8 cellular contexts compared by ENCODE assay signal in genomic region chr3:155805802-155806618, GRCh38. TPM values are rescaled to one million over a fixed set of nuclear protein-coding genes. Genes with fewer than 3 reads are reported as not detected.
DNase-seq lines count a peak whose midpoint lies in the region; ATAC-seq lines count a peak whose summit lies in the region.

A gene with protein sequence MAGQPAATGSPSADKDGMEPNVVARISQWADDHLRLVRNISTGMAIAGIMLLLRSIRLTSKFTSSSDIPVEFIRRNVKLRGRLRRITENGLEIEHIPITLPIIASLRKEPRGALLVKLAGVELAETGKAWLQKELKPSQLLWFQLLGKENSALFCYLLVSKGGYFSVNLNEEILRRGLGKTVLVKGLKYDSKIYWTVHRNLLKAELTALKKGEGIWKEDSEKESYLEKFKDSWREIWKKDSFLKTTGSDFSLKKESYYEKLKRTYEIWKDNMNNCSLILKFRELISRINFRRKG (minus strand): TSS chr3:155806278. CDS start chr3:155806252, 26 bp downstream.

- H3K9me3 ChIP-seq in effector memory CD4-positive, alpha-beta T cell (ENCODE audit: control insufficient read depth, low read length) = no peaks in the 10 kb centered on the region

- ATAC-seq in HG03442 (IDR thresholded peaks at IDR 0.05; ENCODE audit: unreplicated experiment) = peak; percentile 92

- no peaks in the 10 kb centered on the region for H3K9me3 Mint-ChIP-seq in activated CD4-positive, alpha-beta memory T cell treated with anti-CD3 and anti-CD28 coated beads, Interleukin-2, amount 10 ng/mL, durations not matched to agents 7 days and 5 days

- no peak within 1 kb of the TSS for H2BK5ac ChIP-seq in mesendoderm (ENCODE audit: low read length)

- peak within 1 kb of the TSS; percentile 15 for H3K27ac Mint-ChIP-seq in activated CD4-positive, alpha-beta memory T cell treated with anti-CD3 and anti-CD28 coated beads, Interleukin-2, amount 10 ng/mL, durations not matched to agents 7 days and 5 days

- H4K8ac ChIP-seq in mesendoderm (ENCODE audit: low read depth, low read length) = no peak within 1 kb of the TSS

- H3K27ac ChIP-seq in effector memory CD4-positive, alpha-beta T cell (ENCODE audit: insufficient read depth, low read length, poor library complexity, severe bottlenecking) = peak within 1 kb of the TSS; percentile 50
- no peak within 1 kb of the TSS for H3K27ac ChIP-seq in mesendoderm (ENCODE audit: low read depth, low read length)

- H3K18ac ChIP-seq in mesendoderm (ENCODE audit: low read length) = peak within 1 kb of the TSS; percentile 56

- H2BK120ac ChIP-seq in mesendoderm (ENCODE audit: low read depth, low read length) = no peak within 1 kb of the TSS

- peak within 1 kb of the TSS; percentile 10 for H3K4ac ChIP-seq in mesendoderm (ENCODE audit: low read depth, low read length)

- H3K56ac ChIP-seq in mesendoderm (ENCODE audit: low read length) = peak within 1 kb of the TSS; percentile 99

- no peaks in the 10 kb centered on the region for H3K79me1 ChIP-seq in mesendoderm (ENCODE audit: low read length)

- H3K4me2 ChIP-seq in mesendoderm (ENCODE audit: low read length) = peak within 1 kb of the TSS; percentile 66

- no CpG with 5 or more reads among the region's 61 CpGs for WGBS in mesendoderm (ENCODE audit: extremely low coverage, insufficient coverage, low lambda C conversion rate)

- H4K5ac ChIP-seq in mesendoderm (ENCODE audit: low read length) = no peak within 1 kb of the TSS

- H3K4me3 Mint-ChIP-seq in activated CD4-positive, alpha-beta memory T cell treated with anti-CD3 and anti-CD28 coated beads, Interleukin-2, amount 10 ng/mL, durations not matched to agents 7 days and 5 days = peak within 1 kb of the TSS; percentile 81

- peaks cover 14% of the 10 kb centered on the region for H3K27me3 Mint-ChIP-seq in activated CD4-positive, alpha-beta memory T cell treated with anti-CD3 and anti-CD28 coated beads, Interleukin-2, amount 10 ng/mL, durations not matched to agents 7 days and 5 days

- peaks cover 9% of the 10 kb centered on the region for H3K4me1 ChIP-seq in effector memory CD4-positive, alpha-beta T cell (ENCODE audit: control insufficient read depth, insufficient read depth, low read length, poor library complexity, severe bottlenecking)
- no peaks in the 10 kb centered on the region for H3K4me1 ChIP-seq in mesendoderm (ENCODE audit: control insufficient read depth, low read depth, low read length)

- H2BK15ac ChIP-seq in mesendoderm (replicated peaks; ENCODE audit: low read depth) = no peak within 1 kb of the TSS

- H3K23ac ChIP-seq in mesendoderm (ENCODE audit: low read length) = peak within 1 kb of the TSS; percentile 80

- H3K9ac ChIP-seq in mesendoderm (ENCODE audit: low read length) = peak within 1 kb of the TSS; percentile 84

- H2AK5ac ChIP-seq in mesendoderm (ENCODE audit: low read length) = no peak within 1 kb of the TSS

- CTCF ChIA-PET in activated CD4-positive, alpha-beta memory T cell treated with anti-CD3 and anti-CD28 coated beads, Interleukin-2, amount 10 ng/mL, durations not matched to agents 7 days and 5 days (lab: Charles Lee) = interaction anchor here (0.5 to 2.6 kb wide), 85 partner anchors 10 to 1481 kb away, joined by 3 to 91 read pairs (median 5); partner anchors contain the start of genes GMPS, PLCH1 and SLC33A1

- H3K4me3 ChIP-seq in effector memory CD4-positive, alpha-beta T cell (ENCODE audit: insufficient read depth, low read depth, low read length, poor library complexity, severe bottlenecking) = peak within 1 kb of the TSS; percentile 59
- peak within 1 kb of the TSS; percentile 67 for H3K4me3 ChIP-seq in mesendoderm (ENCODE audit: low read length)

- H3K79me2 ChIP-seq in mesendoderm (ENCODE audit: control insufficient read depth, insufficient read depth, low read length) = no peaks in the 10 kb centered on the region

- H3K36me3 ChIP-seq in effector memory CD4-positive, alpha-beta T cell (ENCODE audit: control insufficient read depth, insufficient read depth, low read length) = no peaks in the 10 kb centered on the region
- H3K36me3 ChIP-seq in mesendoderm (ENCODE audit: control insufficient read depth, insufficient read depth, low read length) = no peaks in the 10 kb centered on the region

- H3K27me3 ChIP-seq in effector memory CD4-positive, alpha-beta T cell (replicated peaks; ENCODE audit: control insufficient read depth, insufficient read depth, low read length, poor library complexity, severe bottlenecking) = no peaks in the 10 kb centered on the region
- H3K27me3 ChIP-seq in mesendoderm (ENCODE audit: insufficient read depth, low read length, poor library complexity) = no peaks in the 10 kb centered on the region

- peaks cover 10% of the 10 kb centered on the region for H3K4me1 Mint-ChIP-seq in activated CD4-positive, alpha-beta memory T cell treated with anti-CD3 and anti-CD28 coated beads, Interleukin-2, amount 10 ng/mL, durations not matched to agents 7 days and 5 days

- no peaks in the 10 kb centered on the region for H3K36me3 Mint-ChIP-seq in activated CD4-positive, alpha-beta memory T cell treated with anti-CD3 and anti-CD28 coated beads, Interleukin-2, amount 10 ng/mL, durations not matched to agents 7 days and 5 days (ENCODE audit: low read depth)

- DNase-seq in CD1c-positive myeloid dendritic cell (ENCODE audit: extremely low spot score) (peak; percentile 83), GM19240 (ENCODE audit: insufficient read length, low spot score) (peak; percentile 57), NCI-H524 treated with DMSO at 0.1 percent for 48 hours (lab: John Stamatoyannopoulos, UW) (peak; percentile 63), mesendoderm (peak; percentile 66)
- peak; percentile 75 for DNase-seq in activated CD4-positive, alpha-beta memory T cell treated with anti-CD3 and anti-CD28 coated beads, Interleukin-2, amount 10 ng/mL, durations not matched to agents 7 days and 5 days
- peak; percentile 58 to 63 (median 61) for DNase-seq in effector memory CD4-positive, alpha-beta T cell
- peak; percentile 72 for DNase-seq in stimulated activated CD8-positive, alpha-beta memory T cell treated with anti-CD3 and anti-CD28 coated beads, Interleukin-12 subunit alpha, Interleukin-12 subunit beta, amount 100 ng/mL, for 4 hours (ENCODE audit: low read depth)

- POLR2A ChIA-PET in activated CD4-positive, alpha-beta memory T cell treated with anti-CD3 and anti-CD28 coated beads, Interleukin-2, amount 10 ng/mL, durations not matched to agents 7 days and 5 days (lab: Charles Lee) = interaction anchor here (0.6 to 2.9 kb wide), 8 partner anchors 17 to 125 kb away, joined by 3 to 30 read pairs (median 4); partner anchors contain the start of genes GMPS and SLC33A1

RNA-seq across cellular contexts. Expression of the gene that starts here (rescaled TPM):
- under 1 TPM; 0.48 to 0.86 TPM for total RNA-seq in activated CD4-positive, alpha-beta memory T cell treated with anti-CD3 and anti-CD28 coated beads, Interleukin-2, amount 10 ng/mL, durations not matched to agents 7 days and 5 days
- polyA plus RNA-seq in mesendoderm (2013, experiment 1 of 2) = 2.4 TPM
- 2.5 TPM for polyA plus RNA-seq in mesendoderm (2013, experiment 2 of 2)

Comparison
In these comparisons a context has a peak if more than half of its experiments do, and no peak if none do; other contexts are left out.
1. Peak in DNase-seq in activated CD4-positive, alpha-beta memory T cell treated with anti-CD3 and anti-CD28 coated beads, Interleukin-2, amount 10 ng/mL, durations not matched to agents 7 days and 5 days; RNA of the gene not detected or under 1 TPM.